In genomic region chr3:134771962-134772361, GRCh38 we compare ENCODE assay signal across 17 cellular contexts. TPM values are rescaled to one million over a fixed set of nuclear protein-coding genes. Genes with fewer than 3 reads are reported as not detected.
"Had no signal": no experiment of that assay in that cellular context is flagged by ENCODE, and none has a peak within 500 bp of the region (broad histone marks: within the 10 kb centered on the region; RNA-seq: fewer than 3 reads in every experiment).

No MANE protein-coding gene starts in this region.

- H3K4me1 Mint-ChIP-seq: naive thymus-derived CD8-positive, alpha-beta T cell; stimulated activated memory B cell treated with anti-CD40 and anti-IgM and Interleukin-4, amounts not matched to agents 10 μg/mL and 1 μg/mL and 100 μg/mL, for 72 hours had no signal

- H3K27me3 Mint-ChIP-seq: dendritic cell treated with granulocyte-macrophage colony-stimulating factor and Interleukin-4, amounts not matched to agents 40 ng/mL and 50 ng/mL, for 4 days; stimulated activated memory B cell treated with anti-CD40 and anti-IgM and Interleukin-4, amounts not matched to agents 10 μg/mL and 1 μg/mL and 100 μg/mL, for 72 hours had no signal

- H3K36me3 ChIP-seq: heart left ventricle, neutrophil, spleen, tibial artery, upper lobe of left lung had no signal

- ATAC-seq: heart left ventricle; left colon; naive thymus-derived CD8-positive, alpha-beta T cell; sciatic nerve; stimulated activated memory B cell treated with anti-CD40 and anti-IgM and Interleukin-4, amounts not matched to agents 10 μg/mL and 1 μg/mL and 100 μg/mL, for 72 hours had no signal

- H3K9me3 ChIP-seq: neutrophil, tibial artery, upper lobe of left lung had no signal

- H3K27ac ChIP-seq: heart left ventricle, neutrophil, spleen, tibial artery, upper lobe of left lung had no signal

- H3K4me3 ChIP-seq: heart left ventricle, spleen, tibial artery, upper lobe of left lung had no signal

- H3K27ac Mint-ChIP-seq: dendritic cell treated with granulocyte-macrophage colony-stimulating factor and Interleukin-4, amounts not matched to agents 40 ng/mL and 50 ng/mL, for 4 days; naive thymus-derived CD8-positive, alpha-beta T cell; stimulated activated memory B cell treated with anti-CD40 and anti-IgM and Interleukin-4, amounts not matched to agents 10 μg/mL and 1 μg/mL and 100 μg/mL, for 72 hours; stimulated activated naive CD8-positive, alpha-beta T cell treated with anti-CD3 and anti-CD28 coated beads, Interleukin-15, Interleukin-2, amounts not matched to agents 100 ng/mL and 50 ng/mL, for 24 hours had no signal

- H3K36me3 Mint-ChIP-seq: naive thymus-derived CD8-positive, alpha-beta T cell; stimulated activated memory B cell treated with anti-CD40 and anti-IgM and Interleukin-4, amounts not matched to agents 10 μg/mL and 1 μg/mL and 100 μg/mL, for 72 hours had no signal

- H3K27me3 ChIP-seq: heart left ventricle, neutrophil, spleen, tibial artery, upper lobe of left lung had no signal

- DNase-seq: erythroblast; foreskin melanocyte; heart left ventricle; hippocampal formation; left colon; naive thymus-derived CD8-positive, alpha-beta T cell; spleen; stimulated activated CD4-positive, alpha-beta T cell treated with anti-CD3 and anti-CD28 coated beads, Interleukin-15, amount 100 ng/mL, for 24 hours; stimulated activated CD4-positive, alpha-beta T cell treated with anti-CD3 and anti-CD28 coated beads, Interleukin-1b, Interleukin-23, amount 100 ng/mL, for 48 hours; stimulated activated CD4-positive, alpha-beta T cell treated with anti-CD3 and anti-CD28 coated beads, Interleukin-4, amount 100 ng/mL, for 24 hours; tibial artery; upper lobe of left lung had no signal

- H3K9me3 Mint-ChIP-seq: dendritic cell treated with granulocyte-macrophage colony-stimulating factor and Interleukin-4, amounts not matched to agents 40 ng/mL and 50 ng/mL, for 4 days; naive thymus-derived CD8-positive, alpha-beta T cell; stimulated activated memory B cell treated with anti-CD40 and anti-IgM and Interleukin-4, amounts not matched to agents 10 μg/mL and 1 μg/mL and 100 μg/mL, for 72 hours; stimulated activated naive CD8-positive, alpha-beta T cell treated with anti-CD3 and anti-CD28 coated beads, Interleukin-15, Interleukin-2, amounts not matched to agents 100 ng/mL and 50 ng/mL, for 24 hours had no signal

- H3K4me3 Mint-ChIP-seq: dendritic cell treated with granulocyte-macrophage colony-stimulating factor and Interleukin-4, amounts not matched to agents 40 ng/mL and 50 ng/mL, for 4 days; naive thymus-derived CD8-positive, alpha-beta T cell; stimulated activated memory B cell treated with anti-CD40 and anti-IgM and Interleukin-4, amounts not matched to agents 10 μg/mL and 1 μg/mL and 100 μg/mL, for 72 hours; stimulated activated naive CD8-positive, alpha-beta T cell treated with anti-CD3 and anti-CD28 coated beads, Interleukin-15, Interleukin-2, amounts not matched to agents 100 ng/mL and 50 ng/mL, for 24 hours had no signal

- H3K4me1 ChIP-seq: heart left ventricle, spleen, tibial artery had no signal

RNA-seq across cellular contexts. Expression of gene EPHB1, which starts 23.1 kb away (rescaled TPM):
- total RNA-seq: naive thymus-derived CD8-positive, alpha-beta T cell had no signal
- polyA plus RNA-seq: naive thymus-derived CD8-positive, alpha-beta T cell had no signal
